ENCODE assay signal across 40 cellular contexts in the genomic region with DNA sequence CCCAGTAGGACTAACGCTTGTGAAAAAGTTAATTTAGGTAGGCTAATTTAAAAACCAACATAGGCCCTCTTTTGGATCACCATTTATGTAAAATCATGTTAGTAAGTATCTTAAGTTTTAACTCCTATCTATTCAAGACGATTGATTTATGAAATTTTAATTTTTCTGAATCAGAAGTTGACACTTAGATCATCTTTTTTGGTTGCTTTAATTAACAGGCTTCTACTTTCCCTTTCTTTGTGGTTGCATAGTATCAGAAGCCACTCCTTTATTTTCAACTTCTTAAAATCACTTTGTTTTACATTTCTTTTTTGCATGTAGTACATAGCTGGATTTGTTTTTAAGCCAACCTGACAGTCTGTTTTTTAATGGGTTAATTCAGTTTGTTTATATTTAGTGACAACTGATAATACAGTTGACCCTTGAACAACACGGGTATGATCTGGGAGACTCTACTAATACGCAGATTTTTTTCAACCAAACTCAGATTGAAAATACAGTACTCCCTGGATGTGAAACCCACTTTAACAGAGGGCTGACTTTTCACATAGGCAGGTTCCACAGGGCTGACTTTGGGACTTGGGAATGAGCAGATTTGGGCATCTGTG.
"Had no signal": no experiment of that assay in that cellular context is flagged by ENCODE, and none has a peak within 500 bp of the region (broad histone marks: within the 10 kb centered on the region; RNA-seq: fewer than 3 reads in every experiment).

No MANE protein-coding gene starts in this region.

- H3K36me3 Mint-ChIP-seq: activated naive CD4-positive, alpha-beta T cell treated with anti-CD3 and anti-CD28 coated beads, Interleukin-2, amount 10 ng/mL, durations not matched to agents 7 days and 5 days; activated naive CD4-positive, alpha-beta T cell treated with anti-CD3 and anti-CD28 coated beads, Interleukin-2, amount 50 U/mL, for 24 hours; activated naive CD4-positive, alpha-beta T cell treated with anti-CD3 and anti-CD28 coated beads, Interleukin-2, amount 50 U/mL, for 72 hours; activated naive CD8-positive, alpha-beta T cell; activated naive CD8-positive, alpha-beta T cell treated with anti-CD3 and anti-CD28 coated beads for 36 hours; brain had no signal

- DNase-seq: activated effector memory CD4-positive, alpha-beta T cell treated with anti-CD3 and anti-CD28 coated beads, Interleukin-2, amount 50 U/mL, for 16 hours; activated effector memory CD4-positive, alpha-beta T cell treated with Interleukin-2 at 50 U/mL for 16 hours; activated gamma-delta T cell; activated gamma-delta T cell treated with Interleukin-2 at 50 U/mL for 16 hours; activated naive CD4-positive, alpha-beta T cell; activated naive CD4-positive, alpha-beta T cell treated with anti-CD3 and anti-CD28 coated beads for 36 hours; activated naive CD4-positive, alpha-beta T cell treated with anti-CD3 and anti-CD28 coated beads, Interleukin-2, amount 10 ng/mL, durations not matched to agents 7 days and 5 days; activated naive CD4-positive, alpha-beta T cell treated with anti-CD3 and anti-CD28 coated beads, Interleukin-2, amount 50 U/mL, for 16 hours; activated naive CD4-positive, alpha-beta T cell treated with Interleukin-2 at 50 U/mL for 16 hours; activated naive CD8-positive, alpha-beta T cell treated with anti-CD3 and anti-CD28 coated beads for 36 hours; activated naive CD8-positive, alpha-beta T cell treated with anti-CD3 and anti-CD28 coated beads, Interleukin-2, amount 10 ng/mL, durations not matched to agents 7 days and 5 days; activated naive CD8-positive, alpha-beta T cell treated with anti-CD3 and anti-CD28 coated beads, Interleukin-2, amount 50 U/mL, for 24 hours; activated T-cell treated with anti-CD3 and anti-CD28 coated beads, Interleukin-2, amount 50 U/mL, for 1 hour; activated T-cell treated with anti-CD3 and anti-CD28 coated beads, Interleukin-2, amount 50 U/mL, for 24 hours; activated T-cell treated with anti-CD3 and anti-CD28 coated beads, Interleukin-2, amount 50 U/mL, for 4 hours; activated T-cell treated with anti-CD3 and anti-CD28 coated beads, Interleukin-2, amount 50 U/mL, for 48 hours; activated T-cell treated with anti-CD3 and anti-CD28 coated beads, Interleukin-2, amount 50 U/mL, for 72 hours; adrenal gland; amniotic stem cell; amygdala; anterior cingulate cortex; aorta; body of pancreas; brain microvascular endothelial cell; caudate nucleus; central memory CD4-positive, alpha-beta T cell; cerebellar nuclear complex had no signal

- ATAC-seq: activated naive CD4-positive, alpha-beta T cell treated with anti-CD3 and anti-CD28 coated beads, Interleukin-2, amount 50 U/mL, for 72 hours; activated naive CD8-positive, alpha-beta T cell treated with anti-CD3 and anti-CD28 coated beads, Interleukin-2, amount 50 U/mL, for 24 hours; activated T-cell treated with anti-CD3 and anti-CD28 coated beads, Interleukin-2, amount 50 U/mL, for 4 hours; activated T-cell treated with anti-CD3 and anti-CD28 coated beads, Interleukin-2, amount 50 U/mL, for 72 hours; activated T-helper 17 cell treated with anti-CD3 and anti-CD28 coated beads, Interleukin-2, amount 50 U/mL, for 72 hours; body of pancreas had no signal

- H3K36me3 ChIP-seq: adrenal gland, ascending aorta, brain microvascular endothelial cell, breast epithelium, cardiac muscle cell had no signal

- H3K27me3 Mint-ChIP-seq: activated naive CD4-positive, alpha-beta T cell treated with anti-CD3 and anti-CD28 coated beads, Interleukin-2, amount 50 U/mL, for 24 hours; activated naive CD8-positive, alpha-beta T cell; activated naive CD8-positive, alpha-beta T cell treated with anti-CD3 and anti-CD28 coated beads, Interleukin-2, amount 50 U/mL, for 24 hours; activated T-cell treated with anti-CD3 and anti-CD28 coated beads, Interleukin-2, amount 50 U/mL, for 24 hours; activated T-helper 17 cell treated with anti-CD3 and anti-CD28 coated beads, Interleukin-2, amount 50 U/mL, for 72 hours; central memory CD8-positive, alpha-beta T cell had no signal

- H3K27ac Mint-ChIP-seq: activated naive CD4-positive, alpha-beta T cell treated with anti-CD3 and anti-CD28 coated beads for 36 hours; activated naive CD4-positive, alpha-beta T cell treated with anti-CD3 and anti-CD28 coated beads, Interleukin-2, amount 10 ng/mL, durations not matched to agents 7 days and 5 days; activated naive CD4-positive, alpha-beta T cell treated with anti-CD3 and anti-CD28 coated beads, Interleukin-2, amount 50 U/mL, for 24 hours; activated naive CD4-positive, alpha-beta T cell treated with anti-CD3 and anti-CD28 coated beads, Interleukin-2, amount 50 U/mL, for 72 hours; activated naive CD8-positive, alpha-beta T cell; activated naive CD8-positive, alpha-beta T cell treated with anti-CD3 and anti-CD28 coated beads for 36 hours; activated naive CD8-positive, alpha-beta T cell treated with anti-CD3 and anti-CD28 coated beads, Interleukin-2, amount 10 ng/mL, durations not matched to agents 7 days and 5 days; activated naive CD8-positive, alpha-beta T cell treated with anti-CD3 and anti-CD28 coated beads, Interleukin-2, amount 50 U/mL, for 24 hours; activated T-cell treated with anti-CD3 and anti-CD28 coated beads, Interleukin-2, amount 50 U/mL, for 24 hours; activated T-cell treated with anti-CD3 and anti-CD28 coated beads, Interleukin-2, amount 50 U/mL, for 72 hours; activated T-helper 1 cell treated with anti-CD3 and anti-CD28 coated beads, Interleukin-12 subunit alpha, Interleukin-12 subunit beta, Interleukin-2, Interleukin-4 antibody, amounts not matched to agents 30 ng/mL and 10 ng/mL and 1 ng/mL, durations not matched to agents 14 hours and 24 hours and 36 hours; activated T-helper 17 cell treated with anti-CD3 and anti-CD28 coated beads, Interleukin-2, amount 50 U/mL, for 72 hours; activated T-helper 2 cell treated with anti-CD3 and anti-CD28 coated beads, Interferon-gamma antibody, Interleukin-2, Interleukin-4, amounts not matched to agents 10 μg/mL and 5 μg/mL and 100 μg/mL, durations not matched to agents 14 hours and 24 hours and 36 hours; brain had no signal

- FAIRE-seq: astrocyte, bronchial epithelial cell had no signal

- H3K4me1 Mint-ChIP-seq: activated T-helper 17 cell treated with anti-CD3 and anti-CD28 coated beads, Interleukin-2, amount 50 U/mL, for 72 hours had no signal

- H3K4me3 ChIP-seq: adrenal gland, ascending aorta, body of pancreas, breast epithelium, cardiac muscle cell had no signal

- H3K4me3 Mint-ChIP-seq: activated naive CD4-positive, alpha-beta T cell treated with anti-CD3 and anti-CD28 coated beads for 36 hours; activated naive CD4-positive, alpha-beta T cell treated with anti-CD3 and anti-CD28 coated beads, Interleukin-2, amount 10 ng/mL, durations not matched to agents 7 days and 5 days; activated naive CD4-positive, alpha-beta T cell treated with anti-CD3 and anti-CD28 coated beads, Interleukin-2, amount 50 U/mL, for 24 hours; activated naive CD8-positive, alpha-beta T cell; activated naive CD8-positive, alpha-beta T cell treated with anti-CD3 and anti-CD28 coated beads for 36 hours; activated naive CD8-positive, alpha-beta T cell treated with anti-CD3 and anti-CD28 coated beads, Interleukin-2, amount 10 ng/mL, durations not matched to agents 7 days and 5 days; activated naive CD8-positive, alpha-beta T cell treated with anti-CD3 and anti-CD28 coated beads, Interleukin-2, amount 50 U/mL, for 24 hours; activated T-cell treated with anti-CD3 and anti-CD28 coated beads, Interleukin-2, amount 50 U/mL, for 24 hours; activated T-cell treated with anti-CD3 and anti-CD28 coated beads, Interleukin-2, amount 50 U/mL, for 4 hours; activated T-cell treated with anti-CD3 and anti-CD28 coated beads, Interleukin-2, amount 50 U/mL, for 72 hours; activated T-helper 1 cell treated with anti-CD3 and anti-CD28 coated beads, Interleukin-12 subunit alpha, Interleukin-12 subunit beta, Interleukin-2, Interleukin-4 antibody, amounts not matched to agents 30 ng/mL and 10 ng/mL and 1 ng/mL, durations not matched to agents 14 hours and 24 hours and 36 hours; activated T-helper 17 cell treated with anti-CD3 and anti-CD28 coated beads, Interleukin-2, amount 50 U/mL, for 72 hours; brain; central memory CD8-positive, alpha-beta T cell had no signal

- H3K4me1 ChIP-seq: adrenal gland, ascending aorta had no signal

- H3K27ac ChIP-seq: adrenal gland, ascending aorta, body of pancreas, brain microvascular endothelial cell, cardiac muscle cell had no signal

- H3K9me3 Mint-ChIP-seq: activated naive CD4-positive, alpha-beta T cell treated with anti-CD3 and anti-CD28 coated beads for 36 hours; activated naive CD4-positive, alpha-beta T cell treated with anti-CD3 and anti-CD28 coated beads, Interleukin-2, amount 10 ng/mL, durations not matched to agents 7 days and 5 days; activated naive CD4-positive, alpha-beta T cell treated with anti-CD3 and anti-CD28 coated beads, Interleukin-2, amount 50 U/mL, for 24 hours; activated naive CD4-positive, alpha-beta T cell treated with anti-CD3 and anti-CD28 coated beads, Interleukin-2, amount 50 U/mL, for 72 hours; activated naive CD8-positive, alpha-beta T cell treated with anti-CD3 and anti-CD28 coated beads for 36 hours; activated naive CD8-positive, alpha-beta T cell treated with anti-CD3 and anti-CD28 coated beads, Interleukin-2, amount 50 U/mL, for 24 hours; activated T-cell treated with anti-CD3 and anti-CD28 coated beads, Interleukin-2, amount 50 U/mL, for 24 hours; activated T-cell treated with anti-CD3 and anti-CD28 coated beads, Interleukin-2, amount 50 U/mL, for 4 hours; activated T-helper 1 cell treated with anti-CD3 and anti-CD28 coated beads, Interleukin-12 subunit alpha, Interleukin-12 subunit beta, Interleukin-2, Interleukin-4 antibody, amounts not matched to agents 30 ng/mL and 10 ng/mL and 1 ng/mL, durations not matched to agents 14 hours and 24 hours and 36 hours; activated T-helper 17 cell treated with anti-CD3 and anti-CD28 coated beads, Interleukin-2, amount 50 U/mL, for 72 hours; activated T-helper 2 cell treated with anti-CD3 and anti-CD28 coated beads, Interferon-gamma antibody, Interleukin-2, Interleukin-4, amounts not matched to agents 10 μg/mL and 5 μg/mL and 100 μg/mL, durations not matched to agents 14 hours and 24 hours and 36 hours; central memory CD8-positive, alpha-beta T cell had no signal

- H3K27me3 ChIP-seq: adrenal gland, ascending aorta, body of pancreas, brain microvascular endothelial cell, breast epithelium, cardiac muscle cell had no signal

- H3K9me3 ChIP-seq: adrenal gland, body of pancreas, breast epithelium had no signal
